In genomic region chr6:53544050-53544499, GRCh38 we compare ENCODE assay signal across 8 cellular contexts. TPM values are rescaled to one million over a fixed set of nuclear protein-coding genes. Genes with fewer than 3 reads are reported as not detected.
DNase-seq lines count a peak whose midpoint lies in the region; ATAC-seq and TF ChIP-seq lines count a peak whose summit lies in the region.

No MANE protein-coding gene starts in this region.

- peak overlapping the region; percentile 97 for H3K4me3 Mint-ChIP-seq in activated CD4-positive, alpha-beta memory T cell treated with anti-CD3 and anti-CD28 coated beads, Interleukin-2, amount 10 ng/mL, durations not matched to agents 7 days and 5 days

- H3K4me2 ChIP-seq in skeletal muscle satellite cell (ENCODE audit: low read length), result peak overlapping the region; percentile 95

- POLR2A ChIA-PET in HEK293 (lab: Yijun Ruan, JAX), result interaction anchor here (0.6 to 2.5 kb wide), 10 partner anchors 13 to 175 kb away, joined by 3 to 15 read pairs (median 4); no protein-coding TSS in a partner anchor
- POLR2A ChIA-PET in activated CD4-positive, alpha-beta memory T cell treated with anti-CD3 and anti-CD28 coated beads, Interleukin-2, amount 10 ng/mL, durations not matched to agents 7 days and 5 days (lab: Charles Lee), result interaction anchor here (1.2 to 2.1 kb wide), 5 partner anchors 10 to 251 kb away, joined by 4 to 12 read pairs (median 5); partner anchors contain the start of gene LRRC1

- DNase-seq in AG10803 (ENCODE audit: low read depth) (no peak), glomerular visceral epithelial cell (ENCODE audit: extremely low spot score) (peak; percentile 31), middle frontal gyrus (ENCODE audit: extremely low spot score, low spot score) (no peak), NCI-H2107 (lab: John Stamatoyannopoulos, UW) (no peak)
- DNase-seq in activated CD4-positive, alpha-beta memory T cell treated with anti-CD3 and anti-CD28 coated beads, Interleukin-2, amount 10 ng/mL, durations not matched to agents 7 days and 5 days, result no peak

- H3K4me3 ChIP-seq in AG10803 (ENCODE audit: low read length), result peak overlapping the region; percentile 83
- peak overlapping the region; percentile 91 for H3K4me3 ChIP-seq in HEK293 (ENCODE audit: low read depth, low read length)
- peak overlapping the region; percentile 97 for H3K4me3 ChIP-seq in skeletal muscle satellite cell (ENCODE audit: low read length)

- H3K36me3 ChIP-seq in HEK293 (ENCODE audit: control insufficient read depth in 2 of 2, insufficient read depth in 1 of 2, low read length in 2 of 2) (peaks cover 0 to 6% of the 10 kb centered on the region in 2 experiments; a peak in 2 of 3 replicates), skeletal muscle satellite cell (ENCODE audit: insufficient read depth, low read length) (no peaks in the 10 kb centered on the region)

- no peaks in the 10 kb centered on the region for H3K9me3 Mint-ChIP-seq in activated CD4-positive, alpha-beta memory T cell treated with anti-CD3 and anti-CD28 coated beads, Interleukin-2, amount 10 ng/mL, durations not matched to agents 7 days and 5 days

- H3K4me1 Mint-ChIP-seq in activated CD4-positive, alpha-beta memory T cell treated with anti-CD3 and anti-CD28 coated beads, Interleukin-2, amount 10 ng/mL, durations not matched to agents 7 days and 5 days, result peaks cover 59% of the 10 kb centered on the region

- H3K9ac ChIP-seq in skeletal muscle satellite cell (ENCODE audit: low read depth, low read length), result peak overlapping the region; percentile 85

- TF ChIP-seq CTCF in AG10803 (conservative IDR thresholded peaks at IDR 0.05; ENCODE audit: low read length) (no peak; the same call in 1 of the 2 replicates), HEK293 (tag by site-specific recombination; IDR thresholded peaks at IDR 0.05) (no peak; the same call in 1 of the 2 replicates)

- H3K27me3 Mint-ChIP-seq in activated CD4-positive, alpha-beta memory T cell treated with anti-CD3 and anti-CD28 coated beads, Interleukin-2, amount 10 ng/mL, durations not matched to agents 7 days and 5 days, result peaks cover 13% of the 10 kb centered on the region

- H3K27ac Mint-ChIP-seq in activated CD4-positive, alpha-beta memory T cell treated with anti-CD3 and anti-CD28 coated beads, Interleukin-2, amount 10 ng/mL, durations not matched to agents 7 days and 5 days, result peak overlapping the region; percentile 86

- H3K27ac ChIP-seq in HEK293 (ENCODE audit: extremely low read depth, low read depth, low read length), result peak overlapping the region; percentile 80; the same call in 1 of the 2 replicates

- no peak for ATAC-seq in GM18867 (IDR thresholded peaks at IDR 0.05; ENCODE audit: unreplicated experiment)

- H3K4me1 ChIP-seq in HEK293 (ENCODE audit: control insufficient read depth, insufficient read depth, low read length) (peaks cover 10% of the 10 kb centered on the region; the same call in 1 of the 2 replicates), skeletal muscle satellite cell (ENCODE audit: control insufficient read depth, insufficient read depth, low read length) (peaks cover 35% of the 10 kb centered on the region)

- H3K9me3 ChIP-seq in HEK293 (ENCODE audit: control insufficient read depth, insufficient read depth, low read depth, low read length), result no peaks in the 10 kb centered on the region
- no peaks in the 10 kb centered on the region for H3K9me3 ChIP-seq in skeletal muscle satellite cell (replicated peaks; ENCODE audit: low read length)

- CTCF ChIA-PET in HEK293 (lab: Yijun Ruan, JAX), result interaction anchor here (0.5 to 3.6 kb wide), 22 partner anchors 13 to 609 kb away, joined by 3 to 25 read pairs (median 4); no protein-coding TSS in a partner anchor
- CTCF ChIA-PET in activated CD4-positive, alpha-beta memory T cell treated with anti-CD3 and anti-CD28 coated beads, Interleukin-2, amount 10 ng/mL, durations not matched to agents 7 days and 5 days (lab: Charles Lee), result interaction anchor here (0.7 to 2.4 kb wide), 7 partner anchors 59 to 181 kb away, joined by 3 to 16 read pairs (median 7); no protein-coding TSS in a partner anchor

- peaks cover 8% of the 10 kb centered on the region for H3K36me3 Mint-ChIP-seq in activated CD4-positive, alpha-beta memory T cell treated with anti-CD3 and anti-CD28 coated beads, Interleukin-2, amount 10 ng/mL, durations not matched to agents 7 days and 5 days (ENCODE audit: low read depth)

- no peaks in the 10 kb centered on the region for H3K27me3 ChIP-seq in skeletal muscle satellite cell (ENCODE audit: control insufficient read depth, insufficient read depth, low read length)

TF ChIP-seq in HEK293, 187 proteins besides CTCF, POLR2A, EP300 and RAD21 (continues in another document):
- TF ChIP-seq ZBTB8A (tag by site-specific recombination; IDR thresholded peaks at IDR 0.05) (no peak), ZBTB20 (tag by site-specific recombination; IDR thresholded peaks at IDR 0.05) (0 out of 2 replicates have a peak, but pooled peaks have one; percentile 8), PATZ1 (tag by site-specific recombination; IDR thresholded peaks at IDR 0.05) (peak; percentile 30; the same call in 1 of the 2 replicates), ZNF449 (tag by site-specific recombination; IDR thresholded peaks at IDR 0.05) (no peak), ZNF660 (tag by site-specific recombination; IDR thresholded peaks at IDR 0.05) (no peak), ZNF501 (tag by site-specific recombination; IDR thresholded peaks at IDR 0.05) (0 out of 2 replicates have a peak, but pooled peaks have one; percentile 53), ZFP37 (tag by site-specific recombination; IDR thresholded peaks at IDR 0.05) (peak; percentile 76; the same call in 1 of the 2 replicates), ZNF76 (tag by site-specific recombination; IDR thresholded peaks at IDR 0.05; ENCODE audit: borderline replicate concordance, low read depth) (peak; percentile 46; the same call in 1 of the 2 replicates), ZNF366 (tag by site-specific recombination; conservative IDR thresholded peaks at IDR 0.05) (peak; percentile 20; the same call in 1 of the 2 replicates), ZNF510 (tag by site-specific recombination; IDR thresholded peaks at IDR 0.05; ENCODE audit: insufficient replicate concordance) (no peak), YY1 (tag by site-specific recombination; IDR thresholded peaks at IDR 0.05) (no peak), ZNF138 (tag by site-specific recombination; IDR thresholded peaks at IDR 0.05; ENCODE audit: borderline replicate concordance) (no peak), ZNF174 (tag by site-specific recombination; IDR thresholded peaks at IDR 0.05) (no peak), TSHZ1 (tag by site-specific recombination; IDR thresholded peaks at IDR 0.05; ENCODE audit: borderline replicate concordance) (no peak), ZNF747 (tag by site-specific recombination; IDR thresholded peaks at IDR 0.05) (no peak)

RNA-seq across cellular contexts. Expression of gene GCLC, which starts 0.8 kb away (rescaled TPM):
- total RNA-seq in activated CD4-positive, alpha-beta memory T cell treated with anti-CD3 and anti-CD28 coated beads, Interleukin-2, amount 10 ng/mL, durations not matched to agents 7 days and 5 days, result 10 to 100 TPM; 29.1 to 30.6 TPM
- 11.4 and 11.9 TPM in 2 replicates for total RNA-seq in skeletal muscle satellite cell (2012; rRNA removed)
